Comparison of ENCODE assay signal across 8 cellular contexts in the genomic region with DNA sequence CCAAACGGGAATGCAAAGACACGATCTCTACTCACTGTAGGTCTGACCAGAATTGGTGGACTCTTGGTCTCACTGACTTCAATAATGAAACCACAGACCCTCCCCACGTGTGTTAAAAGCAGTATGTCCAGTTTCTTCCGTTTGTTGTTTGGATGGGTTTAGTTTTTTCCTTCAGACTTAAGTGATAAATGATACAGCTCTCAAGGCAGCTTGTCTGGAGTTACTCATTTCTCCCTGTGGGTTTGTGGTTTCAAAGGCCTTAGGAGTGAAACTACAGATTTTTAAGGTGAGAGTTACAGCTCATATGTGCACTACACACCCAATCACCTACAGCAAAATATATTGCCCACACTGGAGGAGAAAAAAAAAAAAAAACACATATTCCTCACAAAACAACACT.
DNase-seq lines count a peak whose midpoint lies in the region; ATAC-seq and TF ChIP-seq lines count a peak whose summit lies in the region.

No MANE protein-coding gene starts in this region.

- ATAC-seq in HG03354 (IDR thresholded peaks at IDR 0.05; ENCODE audit: poor library complexity, severe bottlenecking, unreplicated experiment): peak; percentile 97

- no peak overlapping the region for H3K4me3 Mint-ChIP-seq in glutamatergic neuron (ENCODE audit: unreplicated experiment)

- no peak for TF ChIP-seq EP300 in suprapubic skin (IDR thresholded peaks at IDR 0.05)

- H3K4me3 ChIP-seq in suprapubic skin: no peak overlapping the region

- no peaks in the 10 kb centered on the region for H3K4me1 Mint-ChIP-seq in glutamatergic neuron (ENCODE audit: low read depth, unreplicated experiment)

- TF ChIP-seq CTCF in glutamatergic neuron (IDR thresholded peaks at IDR 0.05; ENCODE audit: partially characterized antibody, unreplicated experiment): no peak
- no peak for TF ChIP-seq CTCF in suprapubic skin (IDR thresholded peaks at IDR 0.05)

- H3K36me3 ChIP-seq in suprapubic skin: no peaks in the 10 kb centered on the region

- no peaks in the 10 kb centered on the region for H3K27me3 ChIP-seq in suprapubic skin

- peaks cover 3% of the 10 kb centered on the region for H3K9me3 Mint-ChIP-seq in glutamatergic neuron (ENCODE audit: unreplicated experiment)

- H3K4me1 ChIP-seq in suprapubic skin: no peaks in the 10 kb centered on the region

- no peak overlapping the region for H3K27ac ChIP-seq in suprapubic skin

- 76% methylated on average over 4 of the region's 4 CpGs for WGBS in suprapubic skin

- peak; percentile 4 for DNase-seq in stimulated activated CD8-positive, alpha-beta memory T cell treated with anti-CD3 and anti-CD28 coated beads, Interleukin-12 subunit alpha, Interleukin-12 subunit beta, amount 100 ng/mL, for 1 hour (ENCODE audit: low read depth)
- DNase-seq in stimulated activated CD8-positive, alpha-beta memory T cell treated with anti-CD3 and anti-CD28 coated beads, Interleukin-4, amount 100 ng/mL, for 48 hours: no peak
- DNase-seq in amniotic epithelial cell (ENCODE audit: low read depth): peak; percentile 91
- no peak for DNase-seq in HuH-7 (ENCODE audit: low spot score)
- DNase-seq in DMS79 (lab: John Stamatoyannopoulos, UW): no peak
- DNase-seq in glutamatergic neuron: no peak
- DNase-seq in suprapubic skin (ENCODE audit: low spot score in 2 of 2): no peak

- no peaks in the 10 kb centered on the region for H3K36me3 Mint-ChIP-seq in glutamatergic neuron (ENCODE audit: unreplicated experiment)

- TF ChIP-seq POLR2A in suprapubic skin (IDR thresholded peaks at IDR 0.05): no peak

- H3K9me3 ChIP-seq in suprapubic skin: no peaks in the 10 kb centered on the region

- H3K27ac Mint-ChIP-seq in glutamatergic neuron (ENCODE audit: unreplicated experiment): no peak overlapping the region

- H3K27me3 Mint-ChIP-seq in glutamatergic neuron (ENCODE audit: unreplicated experiment): no peaks in the 10 kb centered on the region

Comparison
In these comparisons a context has a peak if more than half of its experiments do, and no peak if none do; other contexts are left out.
1. DNase-seq: peak in stimulated activated CD8-positive, alpha-beta memory T cell treated with anti-CD3 and anti-CD28 coated beads, Interleukin-12 subunit alpha, Interleukin-12 subunit beta, amount 100 ng/mL, for 1 hour (single experiment) and amniotic epithelial cell (single experiment); none in stimulated activated CD8-positive, alpha-beta memory T cell treated with anti-CD3 and anti-CD28 coated beads, Interleukin-4, amount 100 ng/mL, for 48 hours (single experiment), HuH-7 (single experiment), DMS79 (single experiment), glutamatergic neuron (single experiment) and suprapubic skin (0 of 2).